Comparison of ENCODE assay signal across 8 cellular contexts in genomic region chr12:65823481-65824313, GRCh38. TPM values are rescaled to one million over a fixed set of nuclear protein-coding genes. Genes with fewer than 3 reads are reported as not detected.
DNase-seq lines count a peak whose midpoint lies in the region; ATAC-seq and TF ChIP-seq lines count a peak whose summit lies in the region.

No MANE protein-coding gene starts in this region.

- H3K4me2 ChIP-seq in PC-3 (ENCODE audit: low read length): peak overlapping the region; percentile 82

- peaks cover 12% of the 10 kb centered on the region; the same call in 1 of the 2 replicates for H4K20me1 ChIP-seq in PC-3 (ENCODE audit: low read length)

- 2% methylated on average over 61 of the region's 61 CpGs for WGBS in liver
- 0 to 1% methylated on average over 28 to 37 of the region's 61 CpGs for WGBS in thyroid gland, 2 donors

- H3K27me3 Mint-ChIP-seq in activated T-cell treated with anti-CD3 and anti-CD28 coated beads, Interleukin-2, amount 50 U/mL, for 4 hours (ENCODE audit: low read depth): peaks cover 59% of the 10 kb centered on the region
- peaks cover 60% of the 10 kb centered on the region for H3K27me3 Mint-ChIP-seq in stimulated activated memory B cell treated with anti-CD40 and anti-IgM and Interleukin-4, amounts not matched to agents 10 μg/mL and 1 μg/mL and 100 μg/mL, for 72 hours

- H3K27me3 ChIP-seq in PC-3 (ENCODE audit: low read length): no peaks in the 10 kb centered on the region
- H3K27me3 ChIP-seq in liver (ENCODE audit: control insufficient read depth in 4 of 4, insufficient read depth in 4 of 4, low read length in 3 of 4): peaks cover 0 to 16% (median 11%) of the 10 kb centered on the region in 4 donors
- H3K27me3 ChIP-seq in thyroid gland: peaks cover 33% of the 10 kb centered on the region

- peaks cover 12% of the 10 kb centered on the region for H3F3A ChIP-seq in PC-3 (ENCODE audit: low read length, unreplicated experiment)

- H3K36me3 ChIP-seq in PC-3 (ENCODE audit: low read depth, low read length) (peaks cover 30% of the 10 kb centered on the region), liver (ENCODE audit: control insufficient read depth in 4 of 4, insufficient read depth in 3 of 4, low read depth in 1 of 4, low read length in 3 of 4) (no peaks in the 10 kb centered on the region), thyroid gland (no peaks in the 10 kb centered on the region)

- peak overlapping the region; percentile 58 for H2AFZ ChIP-seq in PC-3 (ENCODE audit: low read length)

- H3K4me1 ChIP-seq in PC-3 (ENCODE audit: insufficient read depth, low read length): peaks cover 37% of the 10 kb centered on the region
- H3K4me1 ChIP-seq in liver (ENCODE audit: control insufficient read depth in 4 of 4, insufficient read depth in 4 of 4, low read length in 3 of 4): peaks cover 16 to 37% (median 29%) of the 10 kb centered on the region in 4 donors
- peaks cover 19 to 28% of the 10 kb centered on the region in 2 donors for H3K4me1 ChIP-seq in thyroid gland

- peak overlapping the region; percentile 92 for H3K4me3 ChIP-seq in PC-3 (ENCODE audit: low read length)
- H3K4me3 ChIP-seq in coronary artery: peak overlapping the region; percentile 85
- H3K4me3 ChIP-seq in liver (ENCODE audit: low read depth in 1 of 3, low read length in 3 of 3): peak overlapping the region in 2 of 3 donors; percentile 65 to 84
- H3K4me3 ChIP-seq in thyroid gland (replicated peaks in 1 of 3): peak overlapping the region; percentile 16 to 42 (median 39)

- H3K9me3 Mint-ChIP-seq in activated T-cell treated with anti-CD3 and anti-CD28 coated beads, Interleukin-2, amount 50 U/mL, for 4 hours: no peaks in the 10 kb centered on the region
- H3K9me3 Mint-ChIP-seq in stimulated activated memory B cell treated with anti-CD40 and anti-IgM and Interleukin-4, amounts not matched to agents 10 μg/mL and 1 μg/mL and 100 μg/mL, for 72 hours: peaks cover 5% of the 10 kb centered on the region

- H3K79me2 ChIP-seq in PC-3 (ENCODE audit: low read length): peaks cover 88% of the 10 kb centered on the region

- ATAC-seq in activated T-cell treated with anti-CD3 and anti-CD28 coated beads, Interleukin-2, amount 50 U/mL, for 4 hours: peak; percentile 39 to 47
- ATAC-seq in PC-3: peak; percentile 48
- ATAC-seq in stimulated activated memory B cell treated with anti-CD40 and anti-IgM and Interleukin-4, amounts not matched to agents 10 μg/mL and 1 μg/mL and 100 μg/mL, for 72 hours: no peak

- no peak for TF ChIP-seq CTCF in PC-3 (conservative IDR thresholded peaks at IDR 0.05; ENCODE audit: low read depth, low read length)
- TF ChIP-seq CTCF in coronary artery (IDR thresholded peaks at IDR 0.05): no peak
- no peak for TF ChIP-seq CTCF in liver (IDR thresholded peaks at IDR 0.05; ENCODE audit: low read depth, low read length, missing input control)
- no peak for TF ChIP-seq CTCF in thyroid gland (IDR thresholded peaks at IDR 0.05)

- H3K9ac ChIP-seq in PC-3 (ENCODE audit: low read length) (peak overlapping the region; percentile 99), liver (ENCODE audit: low read depth in 1 of 2, low read length in 2 of 2) (no peak overlapping the region)

- H3K9me3 ChIP-seq in PC-3 (ENCODE audit: low read length) (no peaks in the 10 kb centered on the region), liver (ENCODE audit: control insufficient read depth in 4 of 4, low read length in 3 of 4) (peaks cover 0 to 2% (median 0%) of the 10 kb centered on the region in 4 donors), thyroid gland (no peaks in the 10 kb centered on the region)

- DNase-seq in activated T-cell treated with anti-CD3 and anti-CD28 coated beads, Interleukin-2, amount 50 U/mL, for 4 hours: no peak
- DNase-seq in activated T-cell treated with anti-CD3 and anti-CD28 coated beads for 4 hours (no peak), PC-3 (peak; percentile 72), coronary artery (ENCODE audit: low spot score) (no peak), thyroid gland (peak; percentile 61 to 65), GM19240 (ENCODE audit: insufficient read length, low spot score) (no peak)

- peaks cover 16% of the 10 kb centered on the region for H3K4me1 Mint-ChIP-seq in activated T-cell treated with anti-CD3 and anti-CD28 coated beads, Interleukin-2, amount 50 U/mL, for 4 hours (ENCODE audit: low read depth)
- peaks cover 16% of the 10 kb centered on the region for H3K4me1 Mint-ChIP-seq in stimulated activated memory B cell treated with anti-CD40 and anti-IgM and Interleukin-4, amounts not matched to agents 10 μg/mL and 1 μg/mL and 100 μg/mL, for 72 hours

- H3K36me3 Mint-ChIP-seq in activated T-cell treated with anti-CD3 and anti-CD28 coated beads, Interleukin-2, amount 50 U/mL, for 4 hours (ENCODE audit: insufficient read depth): no peaks in the 10 kb centered on the region
- no peaks in the 10 kb centered on the region for H3K36me3 Mint-ChIP-seq in stimulated activated memory B cell treated with anti-CD40 and anti-IgM and Interleukin-4, amounts not matched to agents 10 μg/mL and 1 μg/mL and 100 μg/mL, for 72 hours

- H3K27ac ChIP-seq in PC-3 (ENCODE audit: low read length) (peak overlapping the region; percentile 95), coronary artery (no peak overlapping the region), liver (ENCODE audit: low read depth in 1 of 2, low read length in 2 of 2) (no peak overlapping the region), thyroid gland (no peak overlapping the region)

- POLR2A ChIA-PET in PC-3 (lab: Charles Lee; ENCODE audit: unreplicated experiment): interaction anchor here (0.5 to 1.2 kb wide), 3 partner anchors 12 to 215 kb away, joined by 3 to 5 read pairs (median 5); no protein-coding TSS in a partner anchor

- peak overlapping the region; percentile 35 for H3K4me3 Mint-ChIP-seq in activated T-cell treated with anti-CD3 and anti-CD28 coated beads, Interleukin-2, amount 50 U/mL, for 4 hours
- H3K4me3 Mint-ChIP-seq in stimulated activated memory B cell treated with anti-CD40 and anti-IgM and Interleukin-4, amounts not matched to agents 10 μg/mL and 1 μg/mL and 100 μg/mL, for 72 hours: no peak overlapping the region

- no peaks in the 10 kb centered on the region for H3K9me2 ChIP-seq in PC-3 (replicated peaks; ENCODE audit: low read length)

- TF ChIP-seq POLR2A in thyroid gland (IDR thresholded peaks at IDR 0.05): no peak

- no peak overlapping the region for H3K27ac Mint-ChIP-seq in stimulated activated memory B cell treated with anti-CD40 and anti-IgM and Interleukin-4, amounts not matched to agents 10 μg/mL and 1 μg/mL and 100 μg/mL, for 72 hours

- intact Hi-C loops in PC-3 (cut with micrococcal nuclease) (loop anchor here (1.0 to 5.0 kb wide), 8 partner anchors 128 to 511 kb away; no protein-coding TSS in a partner anchor), thyroid gland (cut with DNase I) (no loop called here)

- BruUV-seq in PC-3 (replicated peaks; lab: Mats Ljungman, UMichigan): no TSS peak

- CTCF ChIA-PET in PC-3 (lab: Charles Lee): interaction anchor here (0.6 to 1.1 kb wide), 2 partner anchors 221 to 815 kb away, joined by 3 to 4 read pairs; no protein-coding TSS in a partner anchor

- no peak for TF ChIP-seq RAD21 in liver (IDR thresholded peaks at IDR 0.05)

TF ChIP-seq in liver, 16 proteins besides CTCF, POLR2A, EP300 and RAD21 (continues in another document):
- TF ChIP-seq RXRA (IDR thresholded peaks at IDR 0.05) (no peak), NR2F2 (IDR thresholded peaks at IDR 0.05) (no peak), EGR1 (IDR thresholded peaks at IDR 0.05; ENCODE audit: low read depth in 2 of 2) (no peak), ZBTB33 (IDR thresholded peaks at IDR 0.05) (no peak), GABPA (IDR thresholded peaks at IDR 0.05 in 1 of 2, conservative IDR thresholded peaks at IDR 0.05 in 1 of 2) (no peak), SP1 (IDR thresholded peaks at IDR 0.05) (no peak), MAX (IDR thresholded peaks at IDR 0.05) (no peak), FOXA2 (IDR thresholded peaks at IDR 0.05) (no peak), YY1 (IDR thresholded peaks at IDR 0.05) (no peak), HNF4A (conservative IDR thresholded peaks at IDR 0.05) (no peak), JUND (IDR thresholded peaks at IDR 0.05) (no peak)

RNA-seq across cellular contexts. Expression of gene HMGA2, which starts 0.6 kb away (rescaled TPM):
- total RNA-seq in activated T-cell treated with anti-CD3 and anti-CD28 coated beads, Interleukin-2, amount 50 U/mL, for 4 hours: under 1 TPM; 0.11 to 0.30 (median 0.14) TPM
- total RNA-seq in PC-3 (2014; rRNA removed) (159 and 171 TPM in 2 replicates), liver (1 to 10 TPM in 1 of 2 donors, not detected in 1; 7.8 TPM), thyroid gland (under 1 TPM; 0.22 to 0.83 (median 0.42) TPM)
- polyA plus RNA-seq in liver: not detected

Comparison
In these comparisons a context has a peak if more than half of its experiments do, and no peak if none do; other contexts are left out.
1. DNase-seq: peak in PC-3 (single experiment) and thyroid gland (2 of 2); none in activated T-cell treated with anti-CD3 and anti-CD28 coated beads, Interleukin-2, amount 50 U/mL, for 4 hours (single experiment), activated T-cell treated with anti-CD3 and anti-CD28 coated beads for 4 hours (single experiment), coronary artery (single experiment) and GM19240 (single experiment).
2. H3K4me3 ChIP-seq: peak in every context shown above with its lines; median percentile 92 in PC-3; 85 in coronary artery; 74 in liver; 39 in thyroid gland.
3. RNA of gene HMGA2, which starts 0.6 kb away (total RNA-seq): 159 to 171 TPM in PC-3; 7.8 TPM in liver, 0.22 to 0.83 TPM in thyroid gland and 0.11 to 0.30 TPM in activated T-cell treated with anti-CD3 and anti-CD28 coated beads, Interleukin-2, amount 50 U/mL, for 4 hours; every median in the first group is over 10 times any median in the second.